ENCODE assay signal across 13 cellular contexts in the genomic region with DNA sequence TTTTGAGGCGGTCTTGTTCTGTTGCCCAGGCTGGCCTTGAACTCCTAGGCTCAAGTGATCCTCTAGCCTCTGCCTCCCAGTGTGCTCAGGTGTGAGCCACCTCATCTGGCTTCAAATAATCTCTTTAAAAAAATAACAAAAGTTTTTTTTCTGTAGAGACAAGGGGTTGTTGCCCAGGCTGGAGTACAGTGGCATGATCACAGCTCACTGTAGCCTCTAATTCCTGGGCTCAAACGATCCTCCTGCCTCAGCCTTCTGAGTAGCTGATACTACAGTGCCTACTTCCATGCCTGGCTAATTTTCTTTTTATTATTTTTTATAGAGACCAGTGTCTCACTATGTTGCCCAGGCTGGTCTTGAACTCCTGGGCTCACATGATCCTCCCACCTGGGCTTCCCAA. TPM values are rescaled to one million over a fixed set of nuclear protein-coding genes. Genes with fewer than 3 reads are reported as not detected.
DNase-seq lines count a peak whose midpoint lies in the region; ATAC-seq and TF ChIP-seq lines count a peak whose summit lies in the region.
"Had no signal": no experiment of that assay in that cellular context is flagged by ENCODE, and none has a peak within 500 bp of the region (broad histone marks: within the 10 kb centered on the region; RNA-seq: fewer than 3 reads in every experiment).

No MANE protein-coding gene starts in this region.

- DNase-seq in CD4-positive, CD25-positive, alpha-beta regulatory T cell: no peak
- DNase-seq in T-helper 17 cell: no peak
- no peak for DNase-seq in suprapubic skin (ENCODE audit: low spot score in 2 of 2)
- DNase-seq in SHP77 (lab: John Stamatoyannopoulos, UW): no peak
- no peak for DNase-seq in HAP-1 (ENCODE audit: low spot score in 2 of 2)
- DNase-seq: activated naive CD8-positive, alpha-beta T cell treated with anti-CD3 and anti-CD28 coated beads, Interleukin-2, amount 50 U/mL, for 24 hours; glutamatergic neuron; NCI-H526; SIG-M5 had no signal

- peaks cover 30% of the 10 kb centered on the region for H3K4me1 ChIP-seq in CD4-positive, CD25-positive, alpha-beta regulatory T cell (ENCODE audit: control insufficient read depth, insufficient read depth, low read length, poor library complexity, severe bottlenecking)
- H3K4me1 ChIP-seq in suprapubic skin (peaks cover 51% of the 10 kb centered on the region), HAP-1 (peaks cover 13% of the 10 kb centered on the region)

- no peak overlapping the region for H3K4me3 ChIP-seq in CD4-positive, CD25-positive, alpha-beta regulatory T cell (ENCODE audit: low read depth, low read length)
- no peak overlapping the region for H3K4me3 ChIP-seq in suprapubic skin
- H3K4me3 ChIP-seq in HAP-1: no peak overlapping the region
- H3K4me3 ChIP-seq: cardiac muscle cell had no signal

- no peaks in the 10 kb centered on the region for H3K9me3 ChIP-seq in CD4-positive, CD25-positive, alpha-beta regulatory T cell (ENCODE audit: control insufficient read depth in 2 of 2, low read length in 2 of 2)
- H3K9me3 ChIP-seq in T-helper 17 cell (ENCODE audit: control insufficient read depth, low read length, poor library complexity, severe bottlenecking) (no peaks in the 10 kb centered on the region), suprapubic skin (no peaks in the 10 kb centered on the region), HAP-1 (no peaks in the 10 kb centered on the region)

- H3K27ac Mint-ChIP-seq in CD4-positive, CD25-positive, alpha-beta regulatory T cell: peak overlapping the region in 2 of 3 donors; percentile 49 to 69
- H3K27ac Mint-ChIP-seq in T-helper 17 cell: peak overlapping the region; percentile 76
- H3K27ac Mint-ChIP-seq in nephron: peak overlapping the region; percentile 82 to 94 (median 92)
- H3K27ac Mint-ChIP-seq: activated naive CD8-positive, alpha-beta T cell treated with anti-CD3 and anti-CD28 coated beads, Interleukin-2, amount 50 U/mL, for 24 hours had no signal

- no peak for TF ChIP-seq POLR2A in suprapubic skin (IDR thresholded peaks at IDR 0.05)

- H3K36me3 Mint-ChIP-seq in CD4-positive, CD25-positive, alpha-beta regulatory T cell: peaks cover 18% of the 10 kb centered on the region
- H3K36me3 Mint-ChIP-seq in T-helper 17 cell (ENCODE audit: low read depth) (no peaks in the 10 kb centered on the region), nephron (ENCODE audit: low read depth) (no peaks in the 10 kb centered on the region)

- H3K27me3 ChIP-seq in CD4-positive, CD25-positive, alpha-beta regulatory T cell (ENCODE audit: control insufficient read depth, insufficient read depth, low read length): no peaks in the 10 kb centered on the region
- H3K27me3 ChIP-seq in suprapubic skin (no peaks in the 10 kb centered on the region), HAP-1 (ENCODE audit: low read depth) (no peaks in the 10 kb centered on the region)
- H3K27me3 ChIP-seq: cardiac muscle cell had no signal

- H3K4me3 Mint-ChIP-seq in CD4-positive, CD25-positive, alpha-beta regulatory T cell: peak overlapping the region in 1 of 4 donors; percentile 73
- H3K4me3 Mint-ChIP-seq in T-helper 17 cell (no peak overlapping the region), nephron (no peak overlapping the region)
- H3K4me3 Mint-ChIP-seq: activated naive CD8-positive, alpha-beta T cell treated with anti-CD3 and anti-CD28 coated beads, Interleukin-2, amount 50 U/mL, for 24 hours had no signal

- peaks cover 3% of the 10 kb centered on the region for H3K36me3 ChIP-seq in CD4-positive, CD25-positive, alpha-beta regulatory T cell (ENCODE audit: control insufficient read depth, insufficient read depth, low read length)
- H3K36me3 ChIP-seq in suprapubic skin (no peaks in the 10 kb centered on the region), HAP-1 (replicated peaks) (0 out of 2 replicates have a peak, but pooled peaks cover 2% of the 10 kb centered on the region)
- H3K36me3 ChIP-seq: cardiac muscle cell had no signal

- no peak for TF ChIP-seq CTCF in nephron (IDR thresholded peaks at IDR 0.05; ENCODE audit: unreplicated experiment in 3 of 3)
- no peak for TF ChIP-seq CTCF in suprapubic skin (IDR thresholded peaks at IDR 0.05)

- no peaks in the 10 kb centered on the region for H3K9me3 Mint-ChIP-seq in CD4-positive, CD25-positive, alpha-beta regulatory T cell
- H3K9me3 Mint-ChIP-seq in nephron: no peaks in the 10 kb centered on the region
- H3K9me3 Mint-ChIP-seq: activated naive CD8-positive, alpha-beta T cell treated with anti-CD3 and anti-CD28 coated beads, Interleukin-2, amount 50 U/mL, for 24 hours had no signal

- no peaks in the 10 kb centered on the region for H3K27me3 Mint-ChIP-seq in CD4-positive, CD25-positive, alpha-beta regulatory T cell
- H3K27me3 Mint-ChIP-seq in T-helper 17 cell: no peaks in the 10 kb centered on the region
- H3K27me3 Mint-ChIP-seq in nephron (ENCODE audit: low read depth): no peaks in the 10 kb centered on the region
- H3K27me3 Mint-ChIP-seq: activated naive CD8-positive, alpha-beta T cell treated with anti-CD3 and anti-CD28 coated beads, Interleukin-2, amount 50 U/mL, for 24 hours had no signal

- ATAC-seq in CD4-positive, CD25-positive, alpha-beta regulatory T cell (ENCODE audit: low read depth in 2 of 2): peak in 1 of 2 donors; percentile 31
- ATAC-seq in T-helper 17 cell (no peak), GM19023 (IDR thresholded peaks at IDR 0.05; ENCODE audit: unreplicated experiment) (no peak)
- ATAC-seq: activated naive CD8-positive, alpha-beta T cell treated with anti-CD3 and anti-CD28 coated beads, Interleukin-2, amount 50 U/mL, for 24 hours; esophagus mucosa had no signal

- TF ChIP-seq EP300 in suprapubic skin (IDR thresholded peaks at IDR 0.05): no peak

- peaks cover 34 to 85% (median 52%) of the 10 kb centered on the region in 4 donors for H3K4me1 Mint-ChIP-seq in CD4-positive, CD25-positive, alpha-beta regulatory T cell
- H3K4me1 Mint-ChIP-seq in T-helper 17 cell (peaks cover 61% of the 10 kb centered on the region), nephron (peaks cover 64% of the 10 kb centered on the region)

- in situ Hi-C loops in HAP-1 (cut with MboI; ENCODE audit: low sequenced_read_pairs): no loop called here

- WGBS in suprapubic skin: 97% methylated on average over 2 of the region's 2 CpGs

- no peak overlapping the region for H3K27ac ChIP-seq in CD4-positive, CD25-positive, alpha-beta regulatory T cell (ENCODE audit: insufficient read depth, low read length, poor library complexity, severe bottlenecking)
- peak overlapping the region; percentile 79 for H3K27ac ChIP-seq in suprapubic skin

RNA-seq across cellular contexts. Expression of gene FOXK1, which starts 11.7 kb away (rescaled TPM):
- total RNA-seq in CD4-positive, CD25-positive, alpha-beta regulatory T cell: 55.1 TPM
- polyA plus RNA-seq in CD4-positive, CD25-positive, alpha-beta regulatory T cell: 1 to 10 TPM; 1.8 to 4.1 (median 2.3) TPM
- total RNA-seq in T-helper 17 cell: 10 to 100 TPM; 59.8 to 60.9 TPM
- total RNA-seq in suprapubic skin: 10 to 100 TPM; 37.5 to 68.5 (median 46.6) TPM
